In genomic region chr11:121270286-121270685, GRCh38 we compare ENCODE assay signal across 23 cellular contexts. TPM values are rescaled to one million over a fixed set of nuclear protein-coding genes. Genes with fewer than 3 reads are reported as not detected.
DNase-seq lines count a peak whose midpoint lies in the region; ATAC-seq and TF ChIP-seq lines count a peak whose summit lies in the region.
"Had no signal": no experiment of that assay in that cellular context is flagged by ENCODE, and none has a peak within 500 bp of the region (broad histone marks: within the 10 kb centered on the region; RNA-seq: fewer than 3 reads in every experiment).

No MANE protein-coding gene starts in this region.

- DNase-seq in Ammon's horn (ENCODE audit: low spot score) = peak; percentile 62
- DNase-seq in caudate nucleus (lab: John Stamatoyannopoulos, UW) = peak in 35 of 61 donors; percentile 3 to 88 (median 36)
- DNase-seq in middle frontal gyrus (ENCODE audit: extremely low spot score, low spot score) = peak; percentile 32
- DNase-seq in occipital lobe (lab: John Stamatoyannopoulos, UW) = peak; percentile 22
- DNase-seq in uterus = no peak
- DNase-seq in naive thymus-derived CD8-positive, alpha-beta T cell = no peak
- DNase-seq in effector CD4-positive, alpha-beta T cell = no peak
- DNase-seq: CD4-positive, alpha-beta T cell; COR-L47; DMS53; H9; KBM-7; NCI-H1105 treated with DMSO at 0.1 percent for 48 hours; NCI-H146; NCI-H1930; NCI-H2107; NCI-H524; NCI-H748 treated with DMSO at 0.1 percent for 48 hours; NK-92 treated with Interleukin-12 subunit alpha and Interleukin-12 subunit beta, amount 100 ng/mL, for 24 hours; PC-3 had no signal

- H3K36me3 Mint-ChIP-seq in naive thymus-derived CD8-positive, alpha-beta T cell = no peaks in the 10 kb centered on the region

- no peaks in the 10 kb centered on the region for H3K36me3 ChIP-seq in uterus
- H3K36me3 ChIP-seq: BLaER1 treated with 17β-estradiol and CSF1 and Interleukin-3, amounts not matched to agents 10 nM and 100 nM; SJCRH30 had no signal

- H3K27me3 Mint-ChIP-seq in naive thymus-derived CD8-positive, alpha-beta T cell = peaks cover 16 to 40% (median 34%) of the 10 kb centered on the region in 5 donors

- H3K9me3 ChIP-seq in uterus = no peaks in the 10 kb centered on the region
- H3K9me3 ChIP-seq: SJCRH30 had no signal

- H3K9me3 Mint-ChIP-seq in naive thymus-derived CD8-positive, alpha-beta T cell = no peaks in the 10 kb centered on the region
- H3K9me3 Mint-ChIP-seq: CD4-positive, alpha-beta T cell had no signal

- H3K4me3 Mint-ChIP-seq in naive thymus-derived CD8-positive, alpha-beta T cell = no peak overlapping the region
- H3K4me3 Mint-ChIP-seq: CD4-positive, alpha-beta T cell; GM23338; H9 had no signal

- H3K27me3 ChIP-seq in uterus = peaks cover 0 to 6% of the 10 kb centered on the region in 2 donors
- H3K27me3 ChIP-seq: BLaER1 treated with 17β-estradiol and CSF1 and Interleukin-3, amounts not matched to agents 10 nM and 100 nM; SJCRH30 had no signal

- H3K27ac Mint-ChIP-seq in naive thymus-derived CD8-positive, alpha-beta T cell = peak overlapping the region in 1 of 10 donors; percentile 13
- H3K27ac Mint-ChIP-seq: CD4-positive, alpha-beta T cell; GM23338; H9 had no signal

- H3K4me3 ChIP-seq in uterus = no peak overlapping the region
- H3K4me3 ChIP-seq: BLaER1 treated with 17β-estradiol and CSF1 and Interleukin-3, amounts not matched to agents 10 nM and 100 nM; GM23338; SJCRH30 had no signal

- peak overlapping the region; percentile 73 for H3K27ac ChIP-seq in caudate nucleus (ENCODE audit: low read depth, low read length)
- no peak overlapping the region for H3K27ac ChIP-seq in uterus
- H3K27ac ChIP-seq: BLaER1 treated with 17β-estradiol and CSF1 and Interleukin-3, amounts not matched to agents 10 nM and 100 nM; SJCRH30 had no signal

- TF ChIP-seq POLR2A in uterus (IDR thresholded peaks at IDR 0.05) = no peak

- H3K4me1 Mint-ChIP-seq in naive thymus-derived CD8-positive, alpha-beta T cell = peaks cover 2 to 11% (median 3%) of the 10 kb centered on the region in 4 donors

- TF ChIP-seq CTCF in uterus (IDR thresholded peaks at IDR 0.05) = no peak

- no peak for ATAC-seq in naive thymus-derived CD8-positive, alpha-beta T cell
- ATAC-seq: GM23338, PC-3 had no signal

- POLR2A ChIA-PET in naive thymus-derived CD8-positive, alpha-beta T cell (lab: Charles Lee) = no interaction called here

- H3K4me1 ChIP-seq in uterus = no peaks in the 10 kb centered on the region
- H3K4me1 ChIP-seq: BLaER1 treated with 17β-estradiol and CSF1 and Interleukin-3, amounts not matched to agents 10 nM and 100 nM; SJCRH30 had no signal

- intact Hi-C loops in uterus (cut with DNase I; ENCODE audit: low total_unique reads) = no loop called here

RNA-seq across cellular contexts. Expression of gene SC5D, which starts 22.3 kb away (rescaled TPM):
- total RNA-seq in occipital lobe = 159 TPM
- 10 to 100 TPM in 3 of 4 donors, 1 to 10 TPM in 1; 7.7 to 56.0 (median 23.1) TPM for total RNA-seq in uterus
- total RNA-seq in naive thymus-derived CD8-positive, alpha-beta T cell = 10 to 100 TPM; 30.4 to 34.8 TPM
- 10 to 100 TPM in 2 of 3 donors, 1 to 10 TPM in 1; 8.7 to 12.7 (median 10.7) TPM for polyA plus RNA-seq in naive thymus-derived CD8-positive, alpha-beta T cell

Comparison
In these comparisons a context has a peak if more than half of its experiments do, and no peak if none do; other contexts are left out.
1. DNase-seq: peak in Ammon's horn (single experiment), caudate nucleus (35 of 61), middle frontal gyrus (single experiment) and occipital lobe (single experiment); none in uterus (0 of 2), naive thymus-derived CD8-positive, alpha-beta T cell (0 of 10) and effector CD4-positive, alpha-beta T cell (single experiment).